In genomic region chr14:21264025-21264801, GRCh38 we compare ENCODE assay signal across 1 cellular context.
TF ChIP-seq lines count a peak whose summit lies in the region.

No MANE protein-coding gene starts in this region.

TF ChIP-seq in GM12878, 131 proteins besides CTCF, POLR2A, EP300 and RAD21 (continued from another document and continues in another):
- TF ChIP-seq, protein P1, sequence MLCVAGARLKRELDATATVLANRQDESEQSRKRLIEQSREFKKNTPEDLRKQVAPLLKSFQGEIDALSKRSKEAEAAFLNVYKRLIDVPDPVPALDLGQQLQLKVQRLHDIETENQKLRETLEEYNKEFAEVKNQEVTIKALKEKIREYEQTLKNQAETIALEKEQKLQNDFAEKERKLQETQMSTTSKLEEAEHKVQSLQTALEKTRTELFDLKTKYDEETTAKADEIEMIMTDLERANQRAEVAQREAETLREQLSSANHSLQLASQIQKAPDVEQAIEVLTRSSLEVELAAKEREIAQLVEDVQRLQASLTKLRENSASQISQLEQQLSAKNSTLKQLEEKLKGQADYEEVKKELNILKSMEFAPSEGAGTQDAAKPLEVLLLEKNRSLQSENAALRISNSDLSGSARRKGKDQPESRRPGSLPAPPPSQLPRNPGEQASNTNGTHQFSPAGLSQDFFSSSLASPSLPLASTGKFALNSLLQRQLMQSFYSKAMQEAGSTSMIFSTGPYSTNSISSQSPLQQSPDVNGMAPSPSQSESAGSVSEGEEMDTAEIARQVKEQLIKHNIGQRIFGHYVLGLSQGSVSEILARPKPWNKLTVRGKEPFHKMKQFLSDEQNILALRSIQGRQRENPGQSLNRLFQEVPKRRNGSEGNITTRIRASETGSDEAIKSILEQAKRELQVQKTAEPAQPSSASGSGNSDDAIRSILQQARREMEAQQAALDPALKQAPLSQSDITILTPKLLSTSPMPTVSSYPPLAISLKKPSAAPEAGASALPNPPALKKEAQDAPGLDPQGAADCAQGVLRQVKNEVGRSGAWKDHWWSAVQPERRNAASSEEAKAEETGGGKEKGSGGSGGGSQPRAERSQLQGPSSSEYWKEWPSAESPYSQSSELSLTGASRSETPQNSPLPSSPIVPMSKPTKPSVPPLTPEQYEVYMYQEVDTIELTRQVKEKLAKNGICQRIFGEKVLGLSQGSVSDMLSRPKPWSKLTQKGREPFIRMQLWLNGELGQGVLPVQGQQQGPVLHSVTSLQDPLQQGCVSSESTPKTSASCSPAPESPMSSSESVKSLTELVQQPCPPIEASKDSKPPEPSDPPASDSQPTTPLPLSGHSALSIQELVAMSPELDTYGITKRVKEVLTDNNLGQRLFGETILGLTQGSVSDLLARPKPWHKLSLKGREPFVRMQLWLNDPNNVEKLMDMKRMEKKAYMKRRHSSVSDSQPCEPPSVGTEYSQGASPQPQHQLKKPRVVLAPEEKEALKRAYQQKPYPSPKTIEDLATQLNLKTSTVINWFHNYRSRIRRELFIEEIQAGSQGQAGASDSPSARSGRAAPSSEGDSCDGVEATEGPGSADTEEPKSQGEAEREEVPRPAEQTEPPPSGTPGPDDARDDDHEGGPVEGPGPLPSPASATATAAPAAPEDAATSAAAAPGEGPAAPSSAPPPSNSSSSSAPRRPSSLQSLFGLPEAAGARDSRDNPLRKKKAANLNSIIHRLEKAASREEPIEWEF (IDR thresholded peaks at IDR 0.05; ENCODE audit: insufficient replicate concordance, low read depth, low read length): peak; percentile 76
- TF ChIP-seq, protein P2, sequence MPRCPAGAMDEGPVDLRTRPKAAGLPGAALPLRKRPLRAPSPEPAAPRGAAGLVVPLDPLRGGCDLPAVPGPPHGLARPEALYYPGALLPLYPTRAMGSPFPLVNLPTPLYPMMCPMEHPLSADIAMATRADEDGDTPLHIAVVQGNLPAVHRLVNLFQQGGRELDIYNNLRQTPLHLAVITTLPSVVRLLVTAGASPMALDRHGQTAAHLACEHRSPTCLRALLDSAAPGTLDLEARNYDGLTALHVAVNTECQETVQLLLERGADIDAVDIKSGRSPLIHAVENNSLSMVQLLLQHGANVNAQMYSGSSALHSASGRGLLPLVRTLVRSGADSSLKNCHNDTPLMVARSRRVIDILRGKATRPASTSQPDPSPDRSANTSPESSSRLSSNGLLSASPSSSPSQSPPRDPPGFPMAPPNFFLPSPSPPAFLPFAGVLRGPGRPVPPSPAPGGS (IDR thresholded peaks at IDR 0.05; ENCODE audit: borderline replicate concordance, insufficient read depth, low read depth, low read length, poor library complexity, severe bottlenecking): peak; percentile 44
- 0 out of 2 replicates have a peak, but pooled peaks have one; percentile 39 for TF ChIP-seq SMARCA5 (IDR thresholded peaks at IDR 0.05)
- peak; percentile 72; the same call in 1 of the 2 replicates for TF ChIP-seq PML (IDR thresholded peaks at IDR 0.05; ENCODE audit: low read length)
- peak; percentile 49; the same call in 1 of the 2 replicates for TF ChIP-seq CREM (IDR thresholded peaks at IDR 0.05; ENCODE audit: low read depth)
- 0 out of 2 replicates have a peak, but pooled peaks have one; percentile 67 for TF ChIP-seq POLR2AphosphoS2 (IDR thresholded peaks at IDR 0.05; ENCODE audit: low read depth, low read length)
- peak; percentile 84 for TF ChIP-seq ATF2 (IDR thresholded peaks at IDR 0.05; ENCODE audit: low read length)
- no peak; the same call in 1 of the 2 replicates for TF ChIP-seq SMAD5 (IDR thresholded peaks at IDR 0.05; ENCODE audit: low read depth)
- TF ChIP-seq MXI1 (IDR thresholded peaks at IDR 0.05; ENCODE audit: low read depth, low read length): peak; percentile 48; the same call in 1 of the 2 replicates
- no peak for TF ChIP-seq USF1 (IDR thresholded peaks at IDR 0.05; ENCODE audit: borderline replicate concordance, extremely low read length, insufficient read depth, low read depth, low read length)
- TF ChIP-seq ZNF217 (IDR thresholded peaks at IDR 0.05): 0 out of 2 replicates have a peak, but pooled peaks have one; percentile 41
- TF ChIP-seq TCF12 (IDR thresholded peaks at IDR 0.05; ENCODE audit: low read depth, low read length): no peak
- peak in 1 of 2 experiments; percentile 36; a peak in 1 of 4 replicates for TF ChIP-seq BHLHE40 (IDR thresholded peaks at IDR 0.05; ENCODE audit: borderline replicate concordance in 1 of 2, low read depth in 2 of 2, low read length in 1 of 2)
- TF ChIP-seq IKZF1 (conservative IDR thresholded peaks at IDR 0.05): 0 out of 2 replicates have a peak, but pooled peaks have one; percentile 24
- peak; percentile 91 for TF ChIP-seq NFIC (IDR thresholded peaks at IDR 0.05; ENCODE audit: low read depth, low read length)
- peak; percentile 67 for TF ChIP-seq SKIL (IDR thresholded peaks at IDR 0.05; ENCODE audit: low read depth, poor library complexity, severe bottlenecking)
- TF ChIP-seq CEBPZ (IDR thresholded peaks at IDR 0.05; ENCODE audit: low read depth, low read length): no peak
- no peak for TF ChIP-seq ZNF24 (IDR thresholded peaks at IDR 0.05)
- TF ChIP-seq, protein P3, sequence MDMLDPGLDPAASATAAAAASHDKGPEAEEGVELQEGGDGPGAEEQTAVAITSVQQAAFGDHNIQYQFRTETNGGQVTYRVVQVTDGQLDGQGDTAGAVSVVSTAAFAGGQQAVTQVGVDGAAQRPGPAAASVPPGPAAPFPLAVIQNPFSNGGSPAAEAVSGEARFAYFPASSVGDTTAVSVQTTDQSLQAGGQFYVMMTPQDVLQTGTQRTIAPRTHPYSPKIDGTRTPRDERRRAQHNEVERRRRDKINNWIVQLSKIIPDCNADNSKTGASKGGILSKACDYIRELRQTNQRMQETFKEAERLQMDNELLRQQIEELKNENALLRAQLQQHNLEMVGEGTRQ (IDR thresholded peaks at IDR 0.05; ENCODE audit: borderline replicate concordance, low read depth, low read length): no peak
- TF ChIP-seq CBFB (IDR thresholded peaks at IDR 0.05; ENCODE audit: low read depth): peak; percentile 86; the same call in 1 of the 2 replicates
- TF ChIP-seq POLR2AphosphoS5 (IDR thresholded peaks at IDR 0.05; ENCODE audit: low read length): peak; percentile 5; the same call in 1 of the 2 replicates
- peak; percentile 56 for TF ChIP-seq NR2F1 (conservative IDR thresholded peaks at IDR 0.05)
- peak; percentile 6 for TF ChIP-seq HDAC6 (IDR thresholded peaks at IDR 0.05; ENCODE audit: unreplicated experiment)
- TF ChIP-seq EGR1 (IDR thresholded peaks at IDR 0.05; ENCODE audit: borderline replicate concordance in 1 of 2, low read depth in 2 of 2, low read length in 2 of 2): no peak
- TF ChIP-seq, protein P4, sequence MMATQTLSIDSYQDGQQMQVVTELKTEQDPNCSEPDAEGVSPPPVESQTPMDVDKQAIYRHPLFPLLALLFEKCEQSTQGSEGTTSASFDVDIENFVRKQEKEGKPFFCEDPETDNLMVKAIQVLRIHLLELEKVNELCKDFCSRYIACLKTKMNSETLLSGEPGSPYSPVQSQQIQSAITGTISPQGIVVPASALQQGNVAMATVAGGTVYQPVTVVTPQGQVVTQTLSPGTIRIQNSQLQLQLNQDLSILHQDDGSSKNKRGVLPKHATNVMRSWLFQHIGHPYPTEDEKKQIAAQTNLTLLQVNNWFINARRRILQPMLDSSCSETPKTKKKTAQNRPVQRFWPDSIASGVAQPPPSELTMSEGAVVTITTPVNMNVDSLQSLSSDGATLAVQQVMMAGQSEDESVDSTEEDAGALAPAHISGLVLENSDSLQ (IDR thresholded peaks at IDR 0.05): no peak
- TF ChIP-seq ATF7 (IDR thresholded peaks at IDR 0.05; ENCODE audit: low read depth): peak; percentile 72
- 0 out of 2 replicates have a peak, but pooled peaks have one; percentile 66 for TF ChIP-seq CHD1 (IDR thresholded peaks at IDR 0.05; ENCODE audit: low read depth, low read length)
- no peak for TF ChIP-seq NR2C2 (IDR thresholded peaks at IDR 0.05; ENCODE audit: borderline replicate concordance, control insufficient read depth, insufficient read length, low read depth)
- TF ChIP-seq SREBF1 (IDR thresholded peaks at IDR 0.05; ENCODE audit: low read length): no peak
- no peak for TF ChIP-seq MEF2A (IDR thresholded peaks at IDR 0.05; ENCODE audit: insufficient read depth, low read depth, low read length)
- TF ChIP-seq MLLT1 (IDR thresholded peaks at IDR 0.05): peak; percentile 40
- TF ChIP-seq ZBED1 (IDR thresholded peaks at IDR 0.05; ENCODE audit: borderline replicate concordance): 0 out of 2 replicates have a peak, but pooled peaks have one; percentile 28
- peak; percentile 69 for TF ChIP-seq MTA2 (IDR thresholded peaks at IDR 0.05; ENCODE audit: low read depth)
- TF ChIP-seq JUND (IDR thresholded peaks at IDR 0.05; ENCODE audit: low read depth, low read length): peak; percentile 82
- TF ChIP-seq, protein P5, sequence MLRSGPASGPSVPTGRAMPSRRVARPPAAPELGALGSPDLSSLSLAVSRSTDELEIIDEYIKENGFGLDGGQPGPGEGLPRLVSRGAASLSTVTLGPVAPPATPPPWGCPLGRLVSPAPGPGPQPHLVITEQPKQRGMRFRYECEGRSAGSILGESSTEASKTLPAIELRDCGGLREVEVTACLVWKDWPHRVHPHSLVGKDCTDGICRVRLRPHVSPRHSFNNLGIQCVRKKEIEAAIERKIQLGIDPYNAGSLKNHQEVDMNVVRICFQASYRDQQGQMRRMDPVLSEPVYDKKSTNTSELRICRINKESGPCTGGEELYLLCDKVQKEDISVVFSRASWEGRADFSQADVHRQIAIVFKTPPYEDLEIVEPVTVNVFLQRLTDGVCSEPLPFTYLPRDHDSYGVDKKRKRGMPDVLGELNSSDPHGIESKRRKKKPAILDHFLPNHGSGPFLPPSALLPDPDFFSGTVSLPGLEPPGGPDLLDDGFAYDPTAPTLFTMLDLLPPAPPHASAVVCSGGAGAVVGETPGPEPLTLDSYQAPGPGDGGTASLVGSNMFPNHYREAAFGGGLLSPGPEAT (IDR thresholded peaks at IDR 0.05; ENCODE audit: low read depth): peak; percentile 27; the same call in 1 of the 2 replicates
- TF ChIP-seq PAX8 (IDR thresholded peaks at IDR 0.05): 0 out of 2 replicates have a peak, but pooled peaks have one; percentile 22
